ENCODE assay signal across 9 cellular contexts in the genomic region with DNA sequence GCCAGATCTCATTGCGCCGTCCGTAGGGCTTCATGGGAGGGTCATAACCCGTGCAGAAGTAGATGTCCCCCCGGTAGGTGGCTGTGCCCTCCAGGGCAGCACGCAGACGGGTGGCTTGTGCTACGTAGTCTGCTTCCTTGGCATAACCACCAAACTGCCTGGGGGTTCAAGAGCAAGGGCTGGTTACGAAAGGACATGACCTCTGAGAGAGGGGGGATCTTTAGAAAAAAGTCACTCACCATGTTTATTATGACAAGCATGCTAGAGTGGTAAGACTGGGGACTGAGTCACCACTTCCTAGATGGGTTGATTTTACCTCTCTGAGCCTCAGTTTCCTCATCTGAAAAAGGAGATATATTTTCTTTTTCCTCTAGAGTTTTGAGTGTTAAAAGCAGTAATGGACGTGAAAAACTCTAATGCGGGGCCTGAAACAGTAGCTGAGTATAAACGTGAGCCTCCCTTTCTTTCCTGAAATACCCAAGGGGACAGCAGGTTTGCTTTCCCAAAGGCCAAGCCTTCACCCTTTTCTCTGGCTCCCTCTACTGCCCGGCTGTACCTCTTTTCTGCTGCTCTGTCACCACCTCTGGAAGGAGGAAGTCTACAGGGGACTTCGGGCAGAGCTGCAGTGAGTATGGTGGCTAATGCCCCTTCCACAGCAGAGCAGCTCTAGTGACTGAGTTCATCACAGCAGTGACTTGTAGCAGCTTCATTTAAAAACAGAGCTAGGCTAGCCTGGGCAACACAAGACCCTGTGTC. TPM values are rescaled to one million over a fixed set of nuclear protein-coding genes. Genes with fewer than 3 reads are reported as not detected.
DNase-seq lines count a peak whose midpoint lies in the region; ATAC-seq and TF ChIP-seq lines count a peak whose summit lies in the region.
"Had no signal": no experiment of that assay in that cellular context is flagged by ENCODE, and none has a peak within 500 bp of the region (broad histone marks: within the 10 kb centered on the region; RNA-seq: fewer than 3 reads in every experiment).

No MANE protein-coding gene starts in this region.

- H3K27ac Mint-ChIP-seq in activated CD8-positive, alpha-beta T cell treated with anti-CD3 and anti-CD28 coated beads for 36 hours, result no peak overlapping the region
- no peak overlapping the region for H3K27ac Mint-ChIP-seq in activated CD8-positive, alpha-beta T cell treated with anti-CD3 and anti-CD28 coated beads, Interleukin-2, amount 10 ng/mL, durations not matched to agents 7 days and 5 days
- no peak overlapping the region for H3K27ac Mint-ChIP-seq in T-helper 2 cell treated with Interferon-gamma antibody and Interleukin-4, amounts not matched to agents 5 μg/mL and 100 μg/mL, for 36 hours
- H3K27ac Mint-ChIP-seq: activated naive CD8-positive, alpha-beta T cell had no signal

- 77% methylated on average over 14 of the region's 14 CpGs for WGBS in prostate gland

- peaks cover 35% of the 10 kb centered on the region for H3K36me3 Mint-ChIP-seq in activated CD8-positive, alpha-beta T cell treated with anti-CD3 and anti-CD28 coated beads for 36 hours (ENCODE audit: low read depth)
- peaks cover 31% of the 10 kb centered on the region for H3K36me3 Mint-ChIP-seq in activated CD8-positive, alpha-beta T cell treated with anti-CD3 and anti-CD28 coated beads, Interleukin-2, amount 10 ng/mL, durations not matched to agents 7 days and 5 days (ENCODE audit: low read depth)
- peaks cover 27% of the 10 kb centered on the region for H3K36me3 Mint-ChIP-seq in T-helper 2 cell treated with Interferon-gamma antibody and Interleukin-4, amounts not matched to agents 5 μg/mL and 100 μg/mL, for 36 hours (ENCODE audit: low read depth)

- POLR2A ChIA-PET in activated CD8-positive, alpha-beta T cell treated with anti-CD3 and anti-CD28 coated beads for 36 hours (lab: Charles Lee), result no interaction called here
- POLR2A ChIA-PET in activated CD8-positive, alpha-beta T cell treated with anti-CD3 and anti-CD28 coated beads, Interleukin-2, amount 10 ng/mL, durations not matched to agents 7 days and 5 days (lab: Charles Lee), result no interaction called here
- POLR2A ChIA-PET in PC-3 (lab: Charles Lee; ENCODE audit: unreplicated experiment), result no interaction called here

- H3K9me3 Mint-ChIP-seq in activated CD8-positive, alpha-beta T cell treated with anti-CD3 and anti-CD28 coated beads for 36 hours, result peaks cover 17% of the 10 kb centered on the region
- H3K9me3 Mint-ChIP-seq in activated CD8-positive, alpha-beta T cell treated with anti-CD3 and anti-CD28 coated beads, Interleukin-2, amount 10 ng/mL, durations not matched to agents 7 days and 5 days (ENCODE audit: insufficient read depth), result no peaks in the 10 kb centered on the region
- H3K9me3 Mint-ChIP-seq in T-helper 2 cell treated with Interferon-gamma antibody and Interleukin-4, amounts not matched to agents 5 μg/mL and 100 μg/mL, for 36 hours, result peaks cover 12% of the 10 kb centered on the region

- H3K4me3 ChIP-seq in PC-3 (ENCODE audit: low read length), result no peak overlapping the region; the same call in 1 of the 2 replicates
- no peak overlapping the region for H3K4me3 ChIP-seq in fibroblast of lung (replicated peaks in 1 of 4; ENCODE audit: control extremely low read depth in 1 of 4, insufficient read depth in 1 of 4, low read depth in 3 of 4, low read length in 4 of 4)
- H3K4me3 ChIP-seq in prostate gland, result no peak overlapping the region

- no peak for TF ChIP-seq POLR2A in prostate gland (IDR thresholded peaks at IDR 0.05)

- H3K4me1 ChIP-seq in PC-3 (ENCODE audit: insufficient read depth, low read length) (peaks cover 30% of the 10 kb centered on the region), fibroblast of lung (ENCODE audit: control insufficient read depth, extremely low read depth, insufficient read depth, low read length) (peaks cover 36% of the 10 kb centered on the region), prostate gland (replicated peaks) (no peaks in the 10 kb centered on the region)

- H3K79me2 ChIP-seq in PC-3 (ENCODE audit: low read length) (no peaks in the 10 kb centered on the region), fibroblast of lung (ENCODE audit: control insufficient read depth, insufficient read depth, low read length) (peaks cover 5% of the 10 kb centered on the region)

- H3K27ac ChIP-seq in PC-3 (ENCODE audit: low read length) (peak overlapping the region; percentile 72), fibroblast of lung (ENCODE audit: insufficient read depth, low read length) (peak overlapping the region; percentile 79), prostate gland (no peak overlapping the region)

- no peak for TF ChIP-seq CTCF in activated CD8-positive, alpha-beta T cell treated with anti-CD3 and anti-CD28 coated beads for 36 hours (IDR thresholded peaks at IDR 0.05)
- TF ChIP-seq CTCF in PC-3 (conservative IDR thresholded peaks at IDR 0.05; ENCODE audit: low read depth, low read length) (peak; percentile 69), fibroblast of lung (conservative IDR thresholded peaks at IDR 0.05 in 1 of 2, IDR thresholded peaks at IDR 0.05 in 1 of 2; ENCODE audit: low read depth in 1 of 2, low read length in 2 of 2) (peak; percentile 44 to 64), prostate gland (IDR thresholded peaks at IDR 0.05) (peak in 1 of 4 experiments; percentile 49)

- BruUV-seq in PC-3 (replicated peaks; lab: Mats Ljungman, UMichigan), result no TSS peak

- H3K4me1 Mint-ChIP-seq in activated CD8-positive, alpha-beta T cell treated with anti-CD3 and anti-CD28 coated beads for 36 hours (ENCODE audit: low read depth), result no peaks in the 10 kb centered on the region
- no peaks in the 10 kb centered on the region for H3K4me1 Mint-ChIP-seq in activated CD8-positive, alpha-beta T cell treated with anti-CD3 and anti-CD28 coated beads, Interleukin-2, amount 10 ng/mL, durations not matched to agents 7 days and 5 days (ENCODE audit: low read depth)
- no peaks in the 10 kb centered on the region for H3K4me1 Mint-ChIP-seq in T-helper 2 cell treated with Interferon-gamma antibody and Interleukin-4, amounts not matched to agents 5 μg/mL and 100 μg/mL, for 36 hours (ENCODE audit: low read depth)

- H3F3A ChIP-seq in PC-3 (ENCODE audit: low read length, unreplicated experiment), result no peaks in the 10 kb centered on the region

- no peaks in the 10 kb centered on the region for H3K9me3 ChIP-seq in PC-3 (ENCODE audit: low read length)
- H3K9me3 ChIP-seq in fibroblast of lung (ENCODE audit: control insufficient read depth, insufficient read depth, low read depth, low read length), result no peaks in the 10 kb centered on the region
- H3K9me3 ChIP-seq in prostate gland, result no peaks in the 10 kb centered on the region

- intact Hi-C loops in activated CD8-positive, alpha-beta T cell treated with anti-CD3 and anti-CD28 coated beads for 36 hours (cut with micrococcal nuclease), result no loop called here
- intact Hi-C loops in PC-3 (cut with micrococcal nuclease), result loop anchor here (1.0 to 5.0 kb wide), 2 partner anchors 59 to 253 kb away; no protein-coding TSS in a partner anchor
- intact Hi-C loops in sciatic nerve (cut with DNase I), result no loop called here
- intact Hi-C loops in prostate gland (cut with DNase I), result no loop called here

- H3K9ac ChIP-seq in PC-3 (ENCODE audit: low read length), result peak overlapping the region; percentile 16; the same call in 1 of the 2 replicates
- no peak overlapping the region for H3K9ac ChIP-seq in fibroblast of lung (ENCODE audit: insufficient read depth, low read length)

- CTCF ChIA-PET in activated CD8-positive, alpha-beta T cell treated with anti-CD3 and anti-CD28 coated beads for 36 hours (lab: Charles Lee), result interaction anchor here (0.9 to 1.3 kb wide), 6 partner anchors 12 to 236 kb away, joined by 3 to 4 read pairs (median 3); no protein-coding TSS in a partner anchor
- CTCF ChIA-PET in activated CD8-positive, alpha-beta T cell treated with anti-CD3 and anti-CD28 coated beads, Interleukin-2, amount 10 ng/mL, durations not matched to agents 7 days and 5 days (lab: Charles Lee), result interaction anchor here (0.8 to 3.0 kb wide), 6 partner anchors 10 to 236 kb away, joined by 3 to 8 read pairs (median 4); no protein-coding TSS in a partner anchor
- CTCF ChIA-PET in PC-3 (lab: Charles Lee), result interaction anchor here (0.9 to 1.0 kb wide), 2 partner anchors 18 to 59 kb away, joined by 4 to 5 read pairs; no protein-coding TSS in a partner anchor

- no peaks in the 10 kb centered on the region for H3K27me3 Mint-ChIP-seq in activated CD8-positive, alpha-beta T cell treated with anti-CD3 and anti-CD28 coated beads for 36 hours
- H3K27me3 Mint-ChIP-seq in activated CD8-positive, alpha-beta T cell treated with anti-CD3 and anti-CD28 coated beads, Interleukin-2, amount 10 ng/mL, durations not matched to agents 7 days and 5 days (ENCODE audit: low read depth), result no peaks in the 10 kb centered on the region
- H3K27me3 Mint-ChIP-seq in T-helper 2 cell treated with Interferon-gamma antibody and Interleukin-4, amounts not matched to agents 5 μg/mL and 100 μg/mL, for 36 hours (ENCODE audit: low read depth), result no peaks in the 10 kb centered on the region
- H3K27me3 Mint-ChIP-seq: activated naive CD8-positive, alpha-beta T cell had no signal

- H3K27me3 ChIP-seq in PC-3 (ENCODE audit: low read length), result no peaks in the 10 kb centered on the region
- no peaks in the 10 kb centered on the region for H3K27me3 ChIP-seq in fibroblast of lung (ENCODE audit: control insufficient read depth, insufficient read depth, low read length)
- no peaks in the 10 kb centered on the region for H3K27me3 ChIP-seq in prostate gland (replicated peaks; ENCODE audit: insufficient read depth)

- H2AFZ ChIP-seq in PC-3 (ENCODE audit: low read length) (no peak overlapping the region), fibroblast of lung (ENCODE audit: low read length) (no peak overlapping the region)

- no peak overlapping the region for H3K4me3 Mint-ChIP-seq in activated CD8-positive, alpha-beta T cell treated with anti-CD3 and anti-CD28 coated beads for 36 hours
- H3K4me3 Mint-ChIP-seq in activated CD8-positive, alpha-beta T cell treated with anti-CD3 and anti-CD28 coated beads, Interleukin-2, amount 10 ng/mL, durations not matched to agents 7 days and 5 days, result no peak overlapping the region
- H3K4me3 Mint-ChIP-seq in T-helper 2 cell treated with Interferon-gamma antibody and Interleukin-4, amounts not matched to agents 5 μg/mL and 100 μg/mL, for 36 hours, result no peak overlapping the region
- H3K4me3 Mint-ChIP-seq: activated naive CD8-positive, alpha-beta T cell had no signal

- ATAC-seq in activated CD8-positive, alpha-beta T cell treated with anti-CD3 and anti-CD28 coated beads for 36 hours, result peak; percentile 37
- no peak for ATAC-seq in activated CD8-positive, alpha-beta T cell treated with anti-CD3 and anti-CD28 coated beads, Interleukin-2, amount 10 ng/mL, durations not matched to agents 7 days and 5 days
- ATAC-seq in PC-3, result peak; percentile 39; the same call in 1 of the 2 replicates
- peak; percentile 44 for ATAC-seq in sciatic nerve
- no peak for ATAC-seq in HG03565 (IDR thresholded peaks at IDR 0.05; ENCODE audit: unreplicated experiment)

- H4K20me1 ChIP-seq in PC-3 (ENCODE audit: low read length) (no peaks in the 10 kb centered on the region), fibroblast of lung (ENCODE audit: control insufficient read depth, extremely low read depth, insufficient read depth, low read length) (no peaks in the 10 kb centered on the region)

- H3K4me2 ChIP-seq in PC-3 (ENCODE audit: low read length) (peak overlapping the region; percentile 36), fibroblast of lung (ENCODE audit: extremely low read depth, insufficient read depth, low read length) (peak overlapping the region; percentile 7)

- no peaks in the 10 kb centered on the region for H3K9me2 ChIP-seq in PC-3 (replicated peaks; ENCODE audit: low read length)

- no peak for DNase-seq in activated CD8-positive, alpha-beta T cell treated with anti-CD3 and anti-CD28 coated beads for 36 hours
- no peak for DNase-seq in activated CD8-positive, alpha-beta T cell treated with anti-CD3 and anti-CD28 coated beads, Interleukin-2, amount 10 ng/mL, durations not matched to agents 7 days and 5 days
- DNase-seq in PC-3, result peak; percentile 53
- peak; percentile 51 to 54 for DNase-seq in fibroblast of lung (ENCODE audit: low read depth in 2 of 2)
- no peak for DNase-seq in sciatic nerve (ENCODE audit: low spot score)
- no peak for DNase-seq in T-helper 2 cell treated with Interferon-gamma antibody and Interleukin-4, amounts not matched to agents 5 μg/mL and 100 μg/mL, for 36 hours (ENCODE audit: low spot score)
- no peak for DNase-seq in prostate gland (ENCODE audit: low spot score)

- H3K36me3 ChIP-seq in PC-3 (ENCODE audit: low read depth, low read length), result peaks cover 31% of the 10 kb centered on the region
- peaks cover 10% of the 10 kb centered on the region for H3K36me3 ChIP-seq in fibroblast of lung (ENCODE audit: control insufficient read depth, insufficient read depth, low read length)
- no peaks in the 10 kb centered on the region for H3K36me3 ChIP-seq in prostate gland

RNA-seq across cellular contexts. Expression of a gene that starts 23.5 kb away (rescaled TPM):
- total RNA-seq in activated CD8-positive, alpha-beta T cell treated with anti-CD3 and anti-CD28 coated beads for 36 hours, result not detected
- total RNA-seq in activated CD8-positive, alpha-beta T cell treated with anti-CD3 and anti-CD28 coated beads, Interleukin-2, amount 10 ng/mL, durations not matched to agents 7 days and 5 days, result not detected
- total RNA-seq in PC-3 (2014; rRNA removed), result not detected in 2 replicates
- total RNA-seq in fibroblast of lung, result not detected in 2 replicates
- 0.08 and 0.35 TPM in 2 replicates for polyA plus RNA-seq in fibroblast of lung
- polyA plus RNA-seq in fibroblast of lung (2012), result 0.38 TPM in 1 of 2 replicates, not detected in the other
- 3.2 and 3.5 TPM in 2 replicates for polyA minus RNA-seq in fibroblast of lung (ENCODE audit: low replicate concordance)
- not detected for total RNA-seq in sciatic nerve
- total RNA-seq in prostate gland, result not detected

RNA-seq across cellular contexts. Expression of a gene that starts 24.6 kb away (rescaled TPM):
- total RNA-seq in activated CD8-positive, alpha-beta T cell treated with anti-CD3 and anti-CD28 coated beads for 36 hours, result 10 to 100 TPM; 23.9 to 24.8 TPM
- 10 to 100 TPM; 13.2 to 14.6 TPM for total RNA-seq in activated CD8-positive, alpha-beta T cell treated with anti-CD3 and anti-CD28 coated beads, Interleukin-2, amount 10 ng/mL, durations not matched to agents 7 days and 5 days
- 6.2 and 8.2 TPM in 2 replicates for total RNA-seq in PC-3 (2014; rRNA removed)
- total RNA-seq in fibroblast of lung, result 23.6 and 33.7 TPM in 2 replicates
- polyA plus RNA-seq in fibroblast of lung, result 60.0 and 78.2 TPM in 2 replicates
- polyA plus RNA-seq in fibroblast of lung (2012), result 98.9 and 153 TPM in 2 replicates
- polyA minus RNA-seq in fibroblast of lung (ENCODE audit: low replicate concordance), result 80.3 and 148 TPM in 2 replicates
- total RNA-seq in sciatic nerve, result 67.8 TPM
- total RNA-seq in prostate gland, result 10 to 100 TPM; 30.0 to 40.3 TPM

Comparison
In these comparisons a context has a peak if more than half of its experiments do, and no peak if none do; other contexts are left out.
1. ATAC-seq: peak in activated CD8-positive, alpha-beta T cell treated with anti-CD3 and anti-CD28 coated beads for 36 hours (single experiment), PC-3 (single experiment) and sciatic nerve (single experiment); none in activated CD8-positive, alpha-beta T cell treated with anti-CD3 and anti-CD28 coated beads, Interleukin-2, amount 10 ng/mL, durations not matched to agents 7 days and 5 days (single experiment) and HG03565 (single experiment).
2. DNase-seq: peak in PC-3 (single experiment) and fibroblast of lung (2 of 2); none in activated CD8-positive, alpha-beta T cell treated with anti-CD3 and anti-CD28 coated beads for 36 hours (single experiment), activated CD8-positive, alpha-beta T cell treated with anti-CD3 and anti-CD28 coated beads, Interleukin-2, amount 10 ng/mL, durations not matched to agents 7 days and 5 days (single experiment), sciatic nerve (single experiment), T-helper 2 cell treated with Interferon-gamma antibody and Interleukin-4, amounts not matched to agents 5 μg/mL and 100 μg/mL, for 36 hours (single experiment) and prostate gland (single experiment).
3. H3K27ac ChIP-seq: peak in PC-3 (single experiment) and fibroblast of lung (single experiment); none in prostate gland (0 of 2).